Comparison of ENCODE assay signal across 32 cellular contexts in genomic region chr11:28677719-28678118, GRCh38.
"Had no signal": no experiment of that assay in that cellular context is flagged by ENCODE, and none has a peak within 500 bp of the region (broad histone marks: within the 10 kb centered on the region; RNA-seq: fewer than 3 reads in every experiment).

No MANE protein-coding gene starts in this region.

- H3K4me1 ChIP-seq: adrenal gland, ascending aorta, body of pancreas, breast epithelium had no signal

- H3K9me3 ChIP-seq: adrenal gland, ascending aorta, body of pancreas, breast epithelium had no signal

- H3K36me3 ChIP-seq: adrenal gland, ascending aorta, brain microvascular endothelial cell, breast epithelium, cardiac muscle cell had no signal

- ATAC-seq: activated naive CD4-positive, alpha-beta T cell treated with anti-CD3 and anti-CD28 coated beads, Interleukin-2, amount 50 U/mL, for 72 hours; activated naive CD8-positive, alpha-beta T cell treated with anti-CD3 and anti-CD28 coated beads, Interleukin-2, amount 50 U/mL, for 24 hours; activated T-cell treated with anti-CD3 and anti-CD28 coated beads, Interleukin-2, amount 50 U/mL, for 4 hours; activated T-cell treated with anti-CD3 and anti-CD28 coated beads, Interleukin-2, amount 50 U/mL, for 72 hours; activated T-helper 17 cell treated with anti-CD3 and anti-CD28 coated beads, Interleukin-2, amount 50 U/mL, for 72 hours; body of pancreas had no signal

- H3K27me3 ChIP-seq: adrenal gland, ascending aorta, body of pancreas, brain microvascular endothelial cell, breast epithelium, cardiac muscle cell had no signal

- H3K4me3 ChIP-seq: adrenal gland, ascending aorta, body of pancreas, breast epithelium, cardiac muscle cell had no signal

- H3K27ac ChIP-seq: adrenal gland, ascending aorta, body of pancreas, brain microvascular endothelial cell, breast epithelium, cardiac muscle cell had no signal

- DNase-seq: activated effector memory CD4-positive, alpha-beta T cell treated with anti-CD3 and anti-CD28 coated beads, Interleukin-2, amount 50 U/mL, for 16 hours; activated effector memory CD4-positive, alpha-beta T cell treated with Interleukin-2 at 50 U/mL for 16 hours; activated gamma-delta T cell; activated gamma-delta T cell treated with Interleukin-2 at 50 U/mL for 16 hours; activated naive CD4-positive, alpha-beta T cell; activated naive CD4-positive, alpha-beta T cell treated with anti-CD3 and anti-CD28 coated beads for 36 hours; activated naive CD4-positive, alpha-beta T cell treated with anti-CD3 and anti-CD28 coated beads, Interleukin-2, amount 10 ng/mL, durations not matched to agents 7 days and 5 days; activated naive CD4-positive, alpha-beta T cell treated with anti-CD3 and anti-CD28 coated beads, Interleukin-2, amount 50 U/mL, for 16 hours; activated naive CD4-positive, alpha-beta T cell treated with Interleukin-2 at 50 U/mL for 16 hours; activated naive CD8-positive, alpha-beta T cell treated with anti-CD3 and anti-CD28 coated beads for 36 hours; activated naive CD8-positive, alpha-beta T cell treated with anti-CD3 and anti-CD28 coated beads, Interleukin-2, amount 10 ng/mL, durations not matched to agents 7 days and 5 days; activated naive CD8-positive, alpha-beta T cell treated with anti-CD3 and anti-CD28 coated beads, Interleukin-2, amount 50 U/mL, for 24 hours; activated T-cell treated with anti-CD3 and anti-CD28 coated beads, Interleukin-2, amount 50 U/mL, for 4 hours; activated T-cell treated with anti-CD3 and anti-CD28 coated beads, Interleukin-2, amount 50 U/mL, for 48 hours; activated T-cell treated with anti-CD3 and anti-CD28 coated beads, Interleukin-2, amount 50 U/mL, for 72 hours; adrenal gland; amniotic stem cell; amygdala; anterior cingulate cortex; aorta; body of pancreas; brain microvascular endothelial cell; caudate nucleus; central memory CD4-positive, alpha-beta T cell; cerebellar nuclear complex had no signal

- FAIRE-seq: bronchial epithelial cell, colon had no signal
